8 cellular contexts compared by ENCODE assay signal in genomic region chr10:3948843-3949242, GRCh38.
DNase-seq lines count a peak whose midpoint lies in the region; ATAC-seq, FAIRE-seq and TF ChIP-seq lines count a peak whose summit lies in the region.

No MANE protein-coding gene starts in this region.

- no peak overlapping the region for H2AK5ac ChIP-seq in neuronal stem cell (ENCODE audit: low read depth, low read length)

- H3K79me2 ChIP-seq in K562 (ENCODE audit: control insufficient read depth, insufficient read depth, low read length): no peaks in the 10 kb centered on the region

- H3K9me3 ChIP-seq in T-helper 17 cell (ENCODE audit: control insufficient read depth, low read length, poor library complexity, severe bottlenecking) (no peaks in the 10 kb centered on the region), K562 (replicated peaks; ENCODE audit: control insufficient read depth, insufficient read depth, low read depth, low read length) (no peaks in the 10 kb centered on the region), kidney (ENCODE audit: control insufficient read depth in 1 of 2, low read length in 2 of 2) (no peaks in the 10 kb centered on the region), neuronal stem cell (replicated peaks in 1 of 2; ENCODE audit: control insufficient read depth in 2 of 2, insufficient read depth in 1 of 2, low read depth in 1 of 2, low read length in 2 of 2) (peaks cover 0 to 2% of the 10 kb centered on the region in 2 donors)

- TF ChIP-seq EP300 in K562 (IDR thresholded peaks at IDR 0.05; ENCODE audit: low read length): no peak

- no peak overlapping the region for H3K4me3 ChIP-seq in K562
- no peak overlapping the region for H3K4me3 ChIP-seq in kidney (ENCODE audit: low read length in 2 of 2)
- no peak overlapping the region for H3K4me3 ChIP-seq in neuronal stem cell (ENCODE audit: low read length in 2 of 2)

- TF ChIP-seq CTCF in K562 (IDR thresholded peaks at IDR 0.05 in 2 of 3, conservative IDR thresholded peaks at IDR 0.05 in 1 of 3; ENCODE audit: insufficient read depth in 2 of 3, low read depth in 1 of 3, low read length in 3 of 3) (no peak), kidney (IDR thresholded peaks at IDR 0.05; ENCODE audit: borderline replicate concordance, extremely low read depth, insufficient read depth) (no peak), HFFc6 (IDR thresholded peaks at IDR 0.05) (no peak)

- no peaks in the 10 kb centered on the region for H3K9me1 ChIP-seq in K562 (ENCODE audit: control insufficient read depth, insufficient read depth, low read length)

- H3K9me3 Mint-ChIP-seq in HFFc6: no peaks in the 10 kb centered on the region; the same call in 1 of the 2 replicates

- WGBS in K562 (ENCODE audit: insufficient coverage, low coverage, missing lambda C conversion rate): 48% methylated on average over 9 of the region's 9 CpGs
- WGBS in neuronal stem cell (ENCODE audit: extremely low coverage in 2 of 2, insufficient read length in 2 of 2, insufficient replicate concordance in 1 of 2), 2 donors: no CpG with 5 or more reads among the region's 9 CpGs

- no peak overlapping the region for H4K8ac ChIP-seq in neuronal stem cell (ENCODE audit: low read depth, low read length)

- no peak overlapping the region for H2AFZ ChIP-seq in K562 (ENCODE audit: low read depth, low read length)
- no peak overlapping the region for H2AFZ ChIP-seq in neuronal stem cell (ENCODE audit: low read length)

- no peak for TF ChIP-seq RAD21 in K562 (CRISPR knock-in tag; conservative IDR thresholded peaks at IDR 0.05 in 1 of 2, IDR thresholded peaks at IDR 0.05 in 1 of 2)

- no peak overlapping the region for H2BK5ac ChIP-seq in neuronal stem cell (ENCODE audit: low read length)

- H3K79me1 ChIP-seq in neuronal stem cell (ENCODE audit: low read depth, low read length): no peaks in the 10 kb centered on the region

- no peak overlapping the region for H2BK12ac ChIP-seq in neuronal stem cell (ENCODE audit: low read length)

- ATAC-seq in T-helper 17 cell: peak; percentile 99
- no peak for ATAC-seq in K562

- H3K4me3 Mint-ChIP-seq in T-helper 17 cell: peak overlapping the region; percentile 73
- H3K4me3 Mint-ChIP-seq in HFFc6: no peak overlapping the region

- H3K4me1 Mint-ChIP-seq in T-helper 17 cell: peaks cover 30% of the 10 kb centered on the region
- H3K4me1 Mint-ChIP-seq in HFFc6 (ENCODE audit: low read depth): peaks cover 26% of the 10 kb centered on the region

- in situ Hi-C loops in K562 (cut with MboI): no loop called here

- TF ChIP-seq POLR2A in K562 (conservative IDR thresholded peaks at IDR 0.05): no peak

- no peaks in the 10 kb centered on the region for H3K36me3 ChIP-seq in K562 (ENCODE audit: control insufficient read depth, insufficient read depth, low read length)
- no peaks in the 10 kb centered on the region for H3K36me3 ChIP-seq in kidney (ENCODE audit: control insufficient read depth in 1 of 2, insufficient read depth in 2 of 2, low read length in 2 of 2)
- H3K36me3 ChIP-seq in neuronal stem cell (replicated peaks in 1 of 2; ENCODE audit: control insufficient read depth in 2 of 2, insufficient read depth in 2 of 2, low read length in 2 of 2): no peaks in the 10 kb centered on the region

- no peak overlapping the region for H4K91ac ChIP-seq in neuronal stem cell (ENCODE audit: low read depth, low read length, poor library complexity)

- no peak overlapping the region for H2BK120ac ChIP-seq in neuronal stem cell (ENCODE audit: low read depth, low read length)

- H4K20me1 ChIP-seq in K562 (replicated peaks; ENCODE audit: control insufficient read depth, insufficient read depth, low read length): no peaks in the 10 kb centered on the region

- BruUV-seq in K562 (replicated peaks; lab: Mats Ljungman, UMichigan): no TSS peak

- H3K27ac Mint-ChIP-seq in T-helper 17 cell (peak overlapping the region; percentile 96), HFFc6 (no peak overlapping the region)

- H3K27ac ChIP-seq in K562 (ENCODE audit: extremely low read depth, low read depth, low read length) (no peak overlapping the region), kidney (ENCODE audit: low read depth in 2 of 2, low read length in 2 of 2) (no peak overlapping the region), neuronal stem cell (replicated peaks; ENCODE audit: low read length) (no peak overlapping the region)

- no peak overlapping the region for H3K4ac ChIP-seq in neuronal stem cell (ENCODE audit: low read length)

- intact Hi-C loops in K562 (cut with micrococcal nuclease) (no loop called here), kidney (cut with DNase I) (no loop called here)

- FAIRE-seq in K562 (lab: Jason Lieb, UNC): no peak
- no peak for FAIRE-seq in kidney (lab: Jason Lieb, UNC)

- no peak overlapping the region for H3K23ac ChIP-seq in neuronal stem cell (ENCODE audit: low read depth, low read length, poor library complexity)

- H3K4me2 ChIP-seq in K562 (ENCODE audit: insufficient read depth, low read length): no peak overlapping the region
- no peak overlapping the region for H3K4me2 ChIP-seq in neuronal stem cell (ENCODE audit: insufficient read depth, low read length, poor library complexity, severe bottlenecking)

- POLR2A ChIA-PET in K562 (lab: Yijun Ruan, JAX): no interaction called here

- no peak overlapping the region for H2BK15ac ChIP-seq in neuronal stem cell (ENCODE audit: low read length)

- H3K27me3 ChIP-seq in K562 (ENCODE audit: control insufficient read depth in 2 of 2, insufficient read depth in 2 of 2, low read length in 2 of 2) (no peaks in the 10 kb centered on the region), neuronal stem cell (ENCODE audit: control insufficient read depth in 3 of 3, insufficient read depth in 3 of 3, low read depth in 1 of 3, low read length in 3 of 3) (no peaks in the 10 kb centered on the region)

- no peak overlapping the region for H3K18ac ChIP-seq in neuronal stem cell (ENCODE audit: low read length)

- CTCF ChIA-PET in K562 (lab: Yijun Ruan, JAX; ENCODE audit: low intra/inter-chr PET ratio): no interaction called here

- H3K9ac ChIP-seq in K562 (ENCODE audit: insufficient read depth in 1 of 2, low read depth in 2 of 2, low read length in 2 of 2) (no peak overlapping the region), kidney (ENCODE audit: low read length in 2 of 2) (no peak overlapping the region), neuronal stem cell (ENCODE audit: low read depth, low read length, poor library complexity) (no peak overlapping the region)

- peaks cover 0 to 3% of the 10 kb centered on the region in 2 experiments; a peak in 2 of 5 replicates for H3K4me1 ChIP-seq in K562 (replicated peaks in 1 of 2; ENCODE audit: control insufficient read depth in 2 of 2, insufficient read depth in 2 of 2, low read length in 2 of 2)
- no peaks in the 10 kb centered on the region for H3K4me1 ChIP-seq in kidney (ENCODE audit: control insufficient read depth in 1 of 2, insufficient read depth in 1 of 2, low read depth in 1 of 2, low read length in 2 of 2)
- peaks cover 4 to 8% of the 10 kb centered on the region in 2 donors for H3K4me1 ChIP-seq in neuronal stem cell (ENCODE audit: control insufficient read depth in 2 of 2, insufficient read depth in 1 of 2, low read depth in 1 of 2, low read length in 2 of 2)

- DNase-seq in ELR (ENCODE audit: low read depth): peak; percentile 75
- peak; percentile 33 to 67 (median 58) for DNase-seq in T-helper 17 cell
- no peak for DNase-seq in K562 (ENCODE audit: extremely low read depth in 1 of 4, low spot score in 3 of 4)
- peak; percentile 50 to 65 (median 58) for DNase-seq in stimulated activated CD4-positive, alpha-beta T cell treated with anti-CD3 and anti-CD28 coated beads, Interleukin-12 subunit alpha, Interleukin-12 subunit beta, amount 100 ng/mL, for 48 hours (ENCODE audit: low read depth in 2 of 3, low spot score in 1 of 3)
- DNase-seq in kidney: no peak
- no peak for DNase-seq in NCI-H82 (lab: John Stamatoyannopoulos, UW)
- no peak for DNase-seq in HFFc6
- no peak for DNase-seq in neuronal stem cell (ENCODE audit: low spot score)

- H3K36me3 Mint-ChIP-seq in T-helper 17 cell (ENCODE audit: low read depth) (no peaks in the 10 kb centered on the region), HFFc6 (ENCODE audit: low read depth) (peaks cover 11% of the 10 kb centered on the region; the same call in 1 of the 2 replicates)

- H3K14ac ChIP-seq in neuronal stem cell (ENCODE audit: low read length): no peak overlapping the region

- H3K27me3 Mint-ChIP-seq in T-helper 17 cell (no peaks in the 10 kb centered on the region), HFFc6 (ENCODE audit: insufficient read depth) (no peaks in the 10 kb centered on the region)

TF ChIP-seq in K562, 482 proteins besides CTCF, POLR2A, EP300 and RAD21 (continues in another document):
- TF ChIP-seq DLX4 (CRISPR knock-in tag; IDR thresholded peaks at IDR 0.05) (no peak), E2F1 (CRISPR knock-in tag; IDR thresholded peaks at IDR 0.05) (no peak), RFX1 (IDR thresholded peaks at IDR 0.05) (peak; percentile 63), FOXA1 (IDR thresholded peaks at IDR 0.05; ENCODE audit: borderline replicate concordance) (no peak)

Comparison
In these comparisons a context has a peak if more than half of its experiments do, and no peak if none do; other contexts are left out.
1. DNase-seq: peak in ELR (single experiment), T-helper 17 cell (3 of 3) and stimulated activated CD4-positive, alpha-beta T cell treated with anti-CD3 and anti-CD28 coated beads, Interleukin-12 subunit alpha, Interleukin-12 subunit beta, amount 100 ng/mL, for 48 hours (3 of 3); none in K562 (0 of 4), kidney (single experiment), NCI-H82 (single experiment), HFFc6 (single experiment) and neuronal stem cell (single experiment).